Comparison of ENCODE assay signal across 27 cellular contexts in genomic region chr1:14596591-14596990, GRCh38.
"Had no signal": no experiment of that assay in that cellular context is flagged by ENCODE, and none has a peak within 500 bp of the region (broad histone marks: within the 10 kb centered on the region; RNA-seq: fewer than 3 reads in every experiment).

No MANE protein-coding gene starts in this region.

- H3K27ac ChIP-seq: esophagus muscularis mucosa, foreskin keratinocyte, gastrocnemius medialis, VCaP had no signal

- H3K9me3 Mint-ChIP-seq: activated CD4-positive, alpha-beta memory T cell treated with anti-CD3 and anti-CD28 coated beads, Interleukin-2, amount 10 ng/mL, durations not matched to agents 7 days and 5 days; activated CD4-positive, alpha-beta T cell treated with anti-CD3 and anti-CD28 coated beads, Interleukin-2, amount 10 ng/mL, durations not matched to agents 7 days and 5 days; activated T-cell treated with anti-CD3 and anti-CD28 coated beads, Interleukin-2, amount 50 U/mL, for 4 hours; activated T-helper 17 cell treated with anti-CD3 and anti-CD28 coated beads, Interleukin-2, amount 50 U/mL, for 72 hours; effector memory CD8-positive, alpha-beta T cell; WTC11 had no signal

- H3K27ac Mint-ChIP-seq: activated CD4-positive, alpha-beta memory T cell treated with anti-CD3 and anti-CD28 coated beads, Interleukin-2, amount 10 ng/mL, durations not matched to agents 7 days and 5 days; activated CD4-positive, alpha-beta T cell treated with anti-CD3 and anti-CD28 coated beads, Interleukin-2, amount 10 ng/mL, durations not matched to agents 7 days and 5 days; activated naive CD8-positive, alpha-beta T cell; activated T-helper 17 cell treated with anti-CD3 and anti-CD28 coated beads, Interleukin-2, amount 50 U/mL, for 72 hours; effector memory CD8-positive, alpha-beta T cell; WTC11 had no signal

- H3K4me3 Mint-ChIP-seq: activated CD4-positive, alpha-beta memory T cell treated with anti-CD3 and anti-CD28 coated beads, Interleukin-2, amount 10 ng/mL, durations not matched to agents 7 days and 5 days; activated CD4-positive, alpha-beta T cell treated with anti-CD3 and anti-CD28 coated beads, Interleukin-2, amount 10 ng/mL, durations not matched to agents 7 days and 5 days; activated naive CD8-positive, alpha-beta T cell; activated T-cell treated with anti-CD3 and anti-CD28 coated beads, Interleukin-2, amount 50 U/mL, for 4 hours; activated T-helper 17 cell treated with anti-CD3 and anti-CD28 coated beads, Interleukin-2, amount 50 U/mL, for 72 hours; effector memory CD8-positive, alpha-beta T cell had no signal

- H3K36me3 Mint-ChIP-seq: activated naive CD8-positive, alpha-beta T cell; WTC11 had no signal

- H3K4me1 ChIP-seq: foreskin keratinocyte, gastrocnemius medialis had no signal

- H3K4me1 Mint-ChIP-seq: activated CD4-positive, alpha-beta memory T cell treated with anti-CD3 and anti-CD28 coated beads, Interleukin-2, amount 10 ng/mL, durations not matched to agents 7 days and 5 days; activated CD4-positive, alpha-beta T cell treated with anti-CD3 and anti-CD28 coated beads, Interleukin-2, amount 10 ng/mL, durations not matched to agents 7 days and 5 days; activated T-helper 17 cell treated with anti-CD3 and anti-CD28 coated beads, Interleukin-2, amount 50 U/mL, for 72 hours had no signal

- H3K9me3 ChIP-seq: esophagus muscularis mucosa, gastrocnemius medialis had no signal

- H3K4me3 ChIP-seq: esophagus muscularis mucosa, gastrocnemius medialis had no signal

- ATAC-seq: activated T-cell treated with anti-CD3 and anti-CD28 coated beads, Interleukin-2, amount 50 U/mL, for 4 hours; activated T-helper 17 cell treated with anti-CD3 and anti-CD28 coated beads, Interleukin-2, amount 50 U/mL, for 72 hours; effector memory CD8-positive, alpha-beta T cell; foreskin keratinocyte; gastrocnemius medialis; WTC11 had no signal

- DNase-seq: activated CD4-positive, alpha-beta memory T cell treated with anti-CD3 and anti-CD28 coated beads, Interleukin-2, amount 10 ng/mL, durations not matched to agents 7 days and 5 days; activated CD4-positive, alpha-beta T cell treated with anti-CD3 and anti-CD28 coated beads for 1 hour; activated CD4-positive, alpha-beta T cell treated with anti-CD3 and anti-CD28 coated beads for 4 hours; activated CD4-positive, alpha-beta T cell treated with anti-CD3 and anti-CD28 coated beads, Interleukin-2, amount 10 ng/mL, durations not matched to agents 7 days and 5 days; activated CD4-positive, alpha-beta T cell treated with anti-CD3 and anti-CD28 coated beads, Interleukin-2, amount 50 U/mL, for 4 hours; activated effector memory CD4-positive, alpha-beta T cell treated with Interleukin-2 at 50 U/mL for 16 hours; activated gamma-delta T cell treated with Interleukin-2 at 50 U/mL for 16 hours; activated naive CD4-positive, alpha-beta T cell treated with anti-CD3 and anti-CD28 coated beads, Interleukin-2, amount 50 U/mL, for 16 hours; activated naive CD4-positive, alpha-beta T cell treated with Interleukin-2 at 50 U/mL for 16 hours; activated T-cell treated with anti-CD3 and anti-CD28 coated beads, Interleukin-2, amount 50 U/mL, for 4 hours; amniotic stem cell; anterior cingulate cortex; caudate nucleus; cortex of kidney; dermis blood vessel endothelial cell; effector CD4-positive, alpha-beta T cell; effector memory CD8-positive, alpha-beta T cell; erythroblast; foreskin keratinocyte; gastrocnemius medialis; glutamatergic neuron; T-helper 2 cell had no signal

- H3K36me3 ChIP-seq: esophagus muscularis mucosa, gastrocnemius medialis had no signal
